Comparison of ENCODE assay signal across 10 cellular contexts in the genomic region with DNA sequence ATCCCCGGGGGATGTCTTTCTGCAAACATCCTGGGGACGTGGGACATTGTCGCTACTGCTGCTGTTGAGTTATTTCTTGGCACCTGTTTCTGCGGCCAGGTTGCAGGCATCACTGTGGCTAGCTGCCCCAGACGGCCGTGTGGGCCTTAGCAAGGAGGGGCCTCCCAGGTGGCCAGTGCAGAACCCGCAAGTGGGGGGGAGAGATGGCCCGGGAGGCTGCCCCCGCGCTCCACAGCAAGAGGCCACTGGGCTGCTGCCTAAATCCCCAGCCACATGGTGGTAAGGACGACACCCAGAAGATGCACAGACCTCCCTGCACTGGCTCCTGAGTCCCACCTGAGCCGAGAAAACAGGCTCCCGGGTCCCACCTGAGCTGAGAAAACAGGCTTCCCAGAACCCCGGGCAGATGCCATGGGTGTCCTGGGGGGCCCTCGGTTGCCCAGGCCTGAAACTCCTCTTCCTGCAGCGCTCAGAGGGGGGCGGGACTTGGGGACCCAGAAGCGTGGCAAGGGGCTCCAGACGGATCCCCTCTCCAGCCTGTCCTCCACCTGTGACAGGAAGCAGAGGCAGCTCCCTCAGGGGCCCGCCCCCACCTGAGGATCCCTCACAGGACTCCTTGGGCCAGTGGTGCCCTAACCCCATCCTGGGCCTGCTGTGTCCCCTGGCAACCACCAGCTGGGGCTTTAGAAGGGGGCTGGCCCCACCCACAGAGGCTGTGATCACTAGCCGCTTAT. TPM values are rescaled to one million over a fixed set of nuclear protein-coding genes. Genes with fewer than 3 reads are reported as not detected.
A peak's percentile ranks its signal among the peaks of the same experiment; 100 is the strongest.
DNase-seq lines count a peak whose midpoint lies in the region; ATAC-seq and TF ChIP-seq lines count a peak whose summit lies in the region.
"Had no signal": no experiment of that assay in that cellular context is flagged by ENCODE, and none has a peak within 500 bp of the region (broad histone marks: within the 10 kb centered on the region; RNA-seq: fewer than 3 reads in every experiment).

No MANE protein-coding gene starts in this region.

- H2AFZ ChIP-seq in PC-3 (ENCODE audit: low read length), result no peak overlapping the region

- DNase-seq in activated CD4-positive, alpha-beta T cell treated with anti-CD3 and anti-CD28 coated beads, Interleukin-2, amount 10 ng/mL, durations not matched to agents 7 days and 5 days, result no peak
- DNase-seq in activated CD4-positive, alpha-beta T cell treated with anti-CD3 and anti-CD28 coated beads, Interleukin-2, amount 50 U/mL, for 48 hours, result no peak
- no peak for DNase-seq in PC-3
- DNase-seq in endothelial cell (ENCODE audit: low spot score), result no peak
- DNase-seq in OCI-M1 (lab: John Stamatoyannopoulos, UW), result no peak
- DNase-seq in esophagus squamous epithelium (lab: John Stamatoyannopoulos, UW), result no peak
- DNase-seq: testis had no signal

- H4K20me1 ChIP-seq in PC-3 (ENCODE audit: low read length), result peaks cover 6% of the 10 kb centered on the region; the same call in 1 of the 2 replicates

- H3K27me3 Mint-ChIP-seq in activated CD4-positive, alpha-beta T cell treated with anti-CD3 and anti-CD28 coated beads, Interleukin-2, amount 10 ng/mL, durations not matched to agents 7 days and 5 days, result peaks cover 13% of the 10 kb centered on the region
- peaks cover 8% of the 10 kb centered on the region for H3K27me3 Mint-ChIP-seq in endothelial cell (ENCODE audit: unreplicated experiment)

- CTCF ChIA-PET in activated CD4-positive, alpha-beta T cell treated with anti-CD3 and anti-CD28 coated beads, Interleukin-2, amount 10 ng/mL, durations not matched to agents 7 days and 5 days (lab: Charles Lee), result interaction anchor here (0.5 to 1.6 kb wide), 3 partner anchors 12 to 939 kb away, joined by 3 to 4 read pairs (median 3); no protein-coding TSS in a partner anchor
- CTCF ChIA-PET in PC-3 (lab: Charles Lee), result no interaction called here

- peaks cover 7% of the 10 kb centered on the region for H3F3A ChIP-seq in PC-3 (ENCODE audit: low read length, unreplicated experiment)

- TF ChIP-seq CTCF in PC-3 (conservative IDR thresholded peaks at IDR 0.05; ENCODE audit: low read depth, low read length), result no peak
- no peak for TF ChIP-seq CTCF in endothelial cell (IDR thresholded peaks at IDR 0.05; ENCODE audit: unreplicated experiment)
- TF ChIP-seq CTCF in esophagus squamous epithelium (IDR thresholded peaks at IDR 0.05), result no peak

- H3K4me3 Mint-ChIP-seq in activated CD4-positive, alpha-beta T cell treated with anti-CD3 and anti-CD28 coated beads, Interleukin-2, amount 10 ng/mL, durations not matched to agents 7 days and 5 days, result peak overlapping the region; percentile 69
- peak overlapping the region; percentile 86 for H3K4me3 Mint-ChIP-seq in endothelial cell (ENCODE audit: unreplicated experiment)

- H3K9me3 Mint-ChIP-seq in activated CD4-positive, alpha-beta T cell treated with anti-CD3 and anti-CD28 coated beads, Interleukin-2, amount 10 ng/mL, durations not matched to agents 7 days and 5 days, result no peaks in the 10 kb centered on the region
- H3K9me3 Mint-ChIP-seq in endothelial cell (ENCODE audit: unreplicated experiment), result no peaks in the 10 kb centered on the region

- H3K27me3 ChIP-seq in PC-3 (ENCODE audit: low read length), result no peaks in the 10 kb centered on the region
- H3K27me3 ChIP-seq in rectal smooth muscle tissue (ENCODE audit: control insufficient read depth, insufficient read depth, low read length), result no peaks in the 10 kb centered on the region
- no peaks in the 10 kb centered on the region for H3K27me3 ChIP-seq in esophagus squamous epithelium
- H3K27me3 ChIP-seq: adrenal gland, testis had no signal

- peaks cover 32% of the 10 kb centered on the region for H3K79me2 ChIP-seq in PC-3 (ENCODE audit: low read length)

- H3K9me3 ChIP-seq in PC-3 (ENCODE audit: low read length), result no peaks in the 10 kb centered on the region
- H3K9me3 ChIP-seq in esophagus squamous epithelium, result no peaks in the 10 kb centered on the region
- H3K9me3 ChIP-seq: adrenal gland, testis had no signal

- no peaks in the 10 kb centered on the region; the same call in 1 of the 2 replicates for H3K36me3 ChIP-seq in PC-3 (ENCODE audit: low read depth, low read length)
- H3K36me3 ChIP-seq in rectal smooth muscle tissue (ENCODE audit: control insufficient read depth, insufficient read depth, low read length), result no peaks in the 10 kb centered on the region
- H3K36me3 ChIP-seq in esophagus squamous epithelium, result no peaks in the 10 kb centered on the region
- H3K36me3 ChIP-seq: adrenal gland had no signal

- ATAC-seq in PC-3, result no peak
- no peak for ATAC-seq in HG03139 (IDR thresholded peaks at IDR 0.05; ENCODE audit: unreplicated experiment)

- intact Hi-C loops in PC-3 (cut with micrococcal nuclease) (no loop called here), esophagus squamous epithelium (cut with DNase I) (no loop called here)

- H3K9ac ChIP-seq in PC-3 (ENCODE audit: low read length), result no peak overlapping the region
- no peak overlapping the region for H3K9ac ChIP-seq in rectal smooth muscle tissue (ENCODE audit: low read length)

- no peak overlapping the region for H3K27ac ChIP-seq in PC-3 (ENCODE audit: low read length)
- H3K27ac ChIP-seq in rectal smooth muscle tissue (ENCODE audit: low read depth, low read length), result no peak overlapping the region
- H3K27ac ChIP-seq in esophagus squamous epithelium, result peak overlapping the region in 1 of 4 donors; percentile 97

- H3K4me1 ChIP-seq in PC-3 (ENCODE audit: insufficient read depth, low read length) (peaks cover 20% of the 10 kb centered on the region), rectal smooth muscle tissue (ENCODE audit: control insufficient read depth, insufficient read depth, low read length) (peaks cover 12% of the 10 kb centered on the region), esophagus squamous epithelium (peaks cover 27 to 54% (median 29%) of the 10 kb centered on the region in 3 donors)

- peaks cover 31% of the 10 kb centered on the region for H3K4me1 Mint-ChIP-seq in activated CD4-positive, alpha-beta T cell treated with anti-CD3 and anti-CD28 coated beads, Interleukin-2, amount 10 ng/mL, durations not matched to agents 7 days and 5 days
- peaks cover 4% of the 10 kb centered on the region for H3K4me1 Mint-ChIP-seq in endothelial cell (ENCODE audit: unreplicated experiment)

- H3K9me2 ChIP-seq in PC-3 (replicated peaks; ENCODE audit: low read length), result no peaks in the 10 kb centered on the region

- no TSS peak for BruUV-seq in PC-3 (replicated peaks; lab: Mats Ljungman, UMichigan)

- no peak overlapping the region for H3K4me3 ChIP-seq in PC-3 (ENCODE audit: low read length)
- H3K4me3 ChIP-seq in rectal smooth muscle tissue (ENCODE audit: low read length), result peak overlapping the region; percentile 53
- no peak overlapping the region for H3K4me3 ChIP-seq in esophagus squamous epithelium

- peak overlapping the region; percentile 67; the same call in 1 of the 2 replicates for H3K4me2 ChIP-seq in PC-3 (ENCODE audit: low read length)

- peak overlapping the region; percentile 87 for H3K27ac Mint-ChIP-seq in activated CD4-positive, alpha-beta T cell treated with anti-CD3 and anti-CD28 coated beads, Interleukin-2, amount 10 ng/mL, durations not matched to agents 7 days and 5 days
- H3K27ac Mint-ChIP-seq in endothelial cell (ENCODE audit: unreplicated experiment), result peak overlapping the region; percentile 36

- TF ChIP-seq POLR2A in esophagus squamous epithelium (IDR thresholded peaks at IDR 0.05), result no peak

- 65 to 89% methylated on average over 4 to 7 of the region's 21 CpGs for WGBS in esophagus squamous epithelium, 2 donors

- no peaks in the 10 kb centered on the region for H3K36me3 Mint-ChIP-seq in activated CD4-positive, alpha-beta T cell treated with anti-CD3 and anti-CD28 coated beads, Interleukin-2, amount 10 ng/mL, durations not matched to agents 7 days and 5 days (ENCODE audit: low read depth)
- H3K36me3 Mint-ChIP-seq in endothelial cell (ENCODE audit: low read depth, unreplicated experiment), result no peaks in the 10 kb centered on the region

- POLR2A ChIA-PET in activated CD4-positive, alpha-beta T cell treated with anti-CD3 and anti-CD28 coated beads, Interleukin-2, amount 10 ng/mL, durations not matched to agents 7 days and 5 days (lab: Charles Lee), result no interaction called here
- POLR2A ChIA-PET in PC-3 (lab: Charles Lee; ENCODE audit: unreplicated experiment), result interaction anchor here (0.6 kb wide), 1 partner anchor 11 kb away, joined by 3 read pairs; no protein-coding TSS in a partner anchor

RNA-seq across cellular contexts. Expression of a gene that starts 1.0 kb away (rescaled TPM):
- total RNA-seq in activated CD4-positive, alpha-beta T cell treated with anti-CD3 and anti-CD28 coated beads, Interleukin-2, amount 10 ng/mL, durations not matched to agents 7 days and 5 days, result 10 to 100 TPM; 24.7 to 29.3 TPM
- total RNA-seq in PC-3 (2014; rRNA removed) (61.6 and 83.3 TPM in 2 replicates), endothelial cell (ENCODE audit: unreplicated experiment) (3.4 TPM), esophagus squamous epithelium (10 to 100 TPM; 11.3 to 26.9 (median 18.9) TPM)

RNA-seq across cellular contexts. Expression of a gene that starts 25.4 kb away (rescaled TPM):
- 100 to 1,000 TPM in 1 of 2 experiments, 10 to 100 TPM in 1; 90.6 to 104 TPM for total RNA-seq in activated CD4-positive, alpha-beta T cell treated with anti-CD3 and anti-CD28 coated beads, Interleukin-2, amount 10 ng/mL, durations not matched to agents 7 days and 5 days
- total RNA-seq in PC-3 (2014; rRNA removed) (62.9 and 92.6 TPM in 2 replicates), endothelial cell (ENCODE audit: unreplicated experiment) (109 TPM), esophagus squamous epithelium (10 to 100 TPM; 27.8 to 45.3 (median 36.6) TPM)

RNA-seq across cellular contexts. Expression of a gene that starts 26.5 kb away (rescaled TPM):
- total RNA-seq in activated CD4-positive, alpha-beta T cell treated with anti-CD3 and anti-CD28 coated beads, Interleukin-2, amount 10 ng/mL, durations not matched to agents 7 days and 5 days, result not detected
- total RNA-seq in PC-3 (2014; rRNA removed) (23.1 and 31.3 TPM in 2 replicates), endothelial cell (ENCODE audit: unreplicated experiment) (0.21 TPM), esophagus squamous epithelium (100 to 1,000 TPM in 2 of 4 donors, 10 to 100 TPM in 2; 56.7 to 204 (median 98.9) TPM)

RNA-seq across cellular contexts. Expression of a gene that starts 40.3 kb away (rescaled TPM):
- total RNA-seq in activated CD4-positive, alpha-beta T cell treated with anti-CD3 and anti-CD28 coated beads, Interleukin-2, amount 10 ng/mL, durations not matched to agents 7 days and 5 days, result 10 to 100 TPM; 23.1 to 29.3 TPM
- 133 and 171 TPM in 2 replicates for total RNA-seq in PC-3 (2014; rRNA removed)
- 20.3 TPM for total RNA-seq in endothelial cell (ENCODE audit: unreplicated experiment)
- total RNA-seq in esophagus squamous epithelium, result 10 to 100 TPM; 44.5 to 63.6 (median 47.4) TPM

Comparison
In these comparisons a context has a peak if more than half of its experiments do, and no peak if none do; other contexts are left out.
1. RNA of a gene that starts 26.5 kb away (total RNA-seq): 56.7 to 204 TPM in esophagus squamous epithelium and 23.1 to 31.3 TPM in PC-3; 0.21 TPM in endothelial cell (single experiment) and not detected in activated CD4-positive, alpha-beta T cell treated with anti-CD3 and anti-CD28 coated beads, Interleukin-2, amount 10 ng/mL, durations not matched to agents 7 days and 5 days; every median in the first group is over 10 times any median in the second.